15 cellular contexts compared by ENCODE assay signal in the genomic region with DNA sequence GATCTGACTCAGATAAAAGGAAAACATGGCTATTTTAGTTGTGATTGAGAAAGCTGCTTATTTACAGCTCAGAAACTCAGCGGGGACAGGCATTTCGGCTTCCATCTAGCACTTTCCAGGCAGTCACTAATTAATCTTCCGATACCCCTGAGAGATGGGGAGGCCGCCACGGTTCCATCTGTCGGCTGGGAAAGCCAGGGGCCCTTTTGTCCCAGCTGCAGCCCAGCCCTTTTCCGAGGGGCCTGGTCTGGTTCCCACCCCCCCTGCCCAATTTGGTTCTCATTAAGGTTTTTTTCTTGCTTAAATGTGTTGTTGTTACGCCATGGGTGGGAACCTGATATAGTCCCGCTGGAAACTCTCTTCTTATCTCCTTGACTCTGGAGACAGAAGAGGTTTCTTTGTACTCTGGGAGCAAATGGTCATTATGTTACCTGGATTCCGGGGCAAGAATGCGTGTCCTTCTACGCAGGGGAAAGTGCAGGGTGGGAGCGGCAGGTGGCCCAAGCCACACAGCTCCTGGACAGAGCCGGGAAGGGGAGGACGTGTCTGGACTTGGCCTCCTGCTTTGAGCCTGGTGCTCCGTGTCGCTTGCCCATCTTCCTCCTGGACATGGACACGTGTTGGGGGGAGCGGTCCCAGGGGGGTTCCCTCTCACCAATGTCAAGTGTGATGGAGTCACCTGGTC. TPM values are rescaled to one million over a fixed set of nuclear protein-coding genes. Genes with fewer than 3 reads are reported as not detected.
DNase-seq lines count a peak whose midpoint lies in the region; ATAC-seq and TF ChIP-seq lines count a peak whose summit lies in the region.
"Had no signal": no experiment of that assay in that cellular context is flagged by ENCODE, and none has a peak within 500 bp of the region (broad histone marks: within the 10 kb centered on the region; RNA-seq: fewer than 3 reads in every experiment).

No MANE protein-coding gene starts in this region.

- H3K9me3 ChIP-seq in Loucy (ENCODE audit: insufficient read depth, low read depth, low read length): no peaks in the 10 kb centered on the region

- no peak for ATAC-seq in effector memory CD8-positive, alpha-beta T cell (replicated peaks)
- ATAC-seq in left colon: no peak
- ATAC-seq in HG03135 (IDR thresholded peaks at IDR 0.05; ENCODE audit: unreplicated experiment): no peak

- H2AFZ ChIP-seq in Loucy (ENCODE audit: low read length): no peak overlapping the region

- peak overlapping the region; percentile 100 for H3K9ac ChIP-seq in Loucy (ENCODE audit: low read depth, low read length, poor library complexity, severe bottlenecking)

- peaks cover 58% of the 10 kb centered on the region for H3K36me3 Mint-ChIP-seq in effector memory CD8-positive, alpha-beta T cell (ENCODE audit: insufficient read depth)
- H3K36me3 Mint-ChIP-seq in progenitor cell of endocrine pancreas (ENCODE audit: insufficient read depth): no peaks in the 10 kb centered on the region

- peaks cover 70 to 86% of the 10 kb centered on the region in 2 donors for H3K4me1 Mint-ChIP-seq in effector memory CD8-positive, alpha-beta T cell (ENCODE audit: low read depth in 2 of 2)
- H3K4me1 Mint-ChIP-seq in progenitor cell of endocrine pancreas (ENCODE audit: low read depth): peaks cover 79% of the 10 kb centered on the region

- H3K4me1 ChIP-seq in Loucy (ENCODE audit: insufficient read depth, low read length, poor library complexity, severe bottlenecking): peaks cover 69% of the 10 kb centered on the region

- no peaks in the 10 kb centered on the region for H3K9me2 ChIP-seq in Loucy (replicated peaks; ENCODE audit: low read depth, low read length)

- DNase-seq in COLO668 (lab: John Stamatoyannopoulos, UW; ENCODE audit: unreplicated experiment) (peak; percentile 58), progenitor cell of endocrine pancreas (ENCODE audit: low spot score, unreplicated experiment) (no peak), left colon (no peak), SKM-1 (lab: John Stamatoyannopoulos, UW; ENCODE audit: unreplicated experiment) (no peak)
- no peak for DNase-seq in effector memory CD8-positive, alpha-beta T cell
- DNase-seq in activated CD4-positive, alpha-beta T cell treated with anti-CD3 and anti-CD28 coated beads for 1 hour: no peak
- DNase-seq: activated CD4-positive, alpha-beta memory T cell treated with anti-CD3 and anti-CD28 coated beads, Interleukin-2, amount 10 ng/mL, durations not matched to agents 7 days and 5 days; activated naive CD4-positive, alpha-beta T cell treated with Interleukin-2 at 50 U/mL for 16 hours; COR-L47; NCI-H2029 treated with DMSO at 0.1 percent for 48 hours; OCI-M1; stimulated activated CD4-positive, alpha-beta T cell treated with anti-CD3 and anti-CD28 coated beads, Interleukin-1b, Interleukin-23, amount 100 ng/mL, for 48 hours; stimulated activated naive CD4-positive, alpha-beta T cell treated with Interleukin-2 at 50 U/mL for 16 hours had no signal

- H3K4me3 ChIP-seq in Loucy (ENCODE audit: low read length, poor library complexity, severe bottlenecking): peak overlapping the region; percentile 98

- peaks cover 6% of the 10 kb centered on the region; the same call in 1 of the 2 replicates for H3K36me3 ChIP-seq in Loucy (ENCODE audit: insufficient read depth, low read length)

- TF ChIP-seq CTCF in Loucy (conservative IDR thresholded peaks at IDR 0.05; ENCODE audit: low read length) (no peak), progenitor cell of endocrine pancreas (IDR thresholded peaks at IDR 0.05; ENCODE audit: unreplicated experiment) (no peak)

- H3K4me3 Mint-ChIP-seq in effector memory CD8-positive, alpha-beta T cell: peak overlapping the region in 1 of 2 donors; percentile 21
- H3K4me3 Mint-ChIP-seq in progenitor cell of endocrine pancreas (ENCODE audit: low read depth): peak overlapping the region; percentile 46
- H3K4me3 Mint-ChIP-seq: activated CD4-positive, alpha-beta memory T cell treated with anti-CD3 and anti-CD28 coated beads, Interleukin-2, amount 10 ng/mL, durations not matched to agents 7 days and 5 days had no signal

- peaks cover 13% of the 10 kb centered on the region; the same call in 1 of the 2 replicates for H3F3A ChIP-seq in Loucy (ENCODE audit: low read depth)

- H3K79me2 ChIP-seq in Loucy (ENCODE audit: insufficient read depth, low read length): peaks cover 94% of the 10 kb centered on the region

- H3K27me3 Mint-ChIP-seq in effector memory CD8-positive, alpha-beta T cell: no peaks in the 10 kb centered on the region
- H3K27me3 Mint-ChIP-seq in progenitor cell of endocrine pancreas: no peaks in the 10 kb centered on the region
- H3K27me3 Mint-ChIP-seq: activated CD4-positive, alpha-beta memory T cell treated with anti-CD3 and anti-CD28 coated beads, Interleukin-2, amount 10 ng/mL, durations not matched to agents 7 days and 5 days had no signal

- no peaks in the 10 kb centered on the region for H3K9me3 Mint-ChIP-seq in effector memory CD8-positive, alpha-beta T cell
- no peaks in the 10 kb centered on the region for H3K9me3 Mint-ChIP-seq in progenitor cell of endocrine pancreas (ENCODE audit: low read depth)
- H3K9me3 Mint-ChIP-seq: activated CD4-positive, alpha-beta memory T cell treated with anti-CD3 and anti-CD28 coated beads, Interleukin-2, amount 10 ng/mL, durations not matched to agents 7 days and 5 days had no signal

- peak overlapping the region; percentile 81 to 91 for H3K27ac Mint-ChIP-seq in effector memory CD8-positive, alpha-beta T cell
- peak overlapping the region; percentile 96 for H3K27ac Mint-ChIP-seq in progenitor cell of endocrine pancreas
- H3K27ac Mint-ChIP-seq: activated CD4-positive, alpha-beta memory T cell treated with anti-CD3 and anti-CD28 coated beads, Interleukin-2, amount 10 ng/mL, durations not matched to agents 7 days and 5 days had no signal

- H3K4me2 ChIP-seq in Loucy (ENCODE audit: low read depth, low read length, poor library complexity, severe bottlenecking): peak overlapping the region; percentile 95

- intact Hi-C loops in left colon (cut with DNase I, micrococcal nuclease): no loop called here

- H4K20me1 ChIP-seq in Loucy (ENCODE audit: insufficient read depth, low read length, poor library complexity, severe bottlenecking): peaks cover 81% of the 10 kb centered on the region

- no peaks in the 10 kb centered on the region for H3K27me3 ChIP-seq in Loucy (ENCODE audit: insufficient read depth, low read length, poor library complexity, severe bottlenecking)

RNA-seq across cellular contexts. Expression of a gene that starts 50.9 kb away (rescaled TPM):
- 136 and 143 TPM in 2 replicates for total RNA-seq in progenitor cell of endocrine pancreas
- 100 to 1,000 TPM in 1 of 2 donors, 10 to 100 TPM in 1; 94.7 to 110 TPM for total RNA-seq in left colon
